Comparison of ENCODE assay signal across 9 cellular contexts in genomic region chr7:134701272-134701671, GRCh38. TPM values are rescaled to one million over a fixed set of nuclear protein-coding genes. Genes with fewer than 3 reads are reported as not detected.
A peak's percentile ranks its signal among the peaks of the same experiment; 100 is the strongest.
DNase-seq lines count a peak whose midpoint lies in the region; ATAC-seq and TF ChIP-seq lines count a peak whose summit lies in the region.
"Had no signal": no experiment of that assay in that cellular context is flagged by ENCODE, and none has a peak within 500 bp of the region (broad histone marks: within the 10 kb centered on the region; RNA-seq: fewer than 3 reads in every experiment).

No MANE protein-coding gene starts in this region.

- TF ChIP-seq POLR2A in vagina (IDR thresholded peaks at IDR 0.05) (no peak), Peyer's patch (IDR thresholded peaks at IDR 0.05) (no peak)

- peak overlapping the region; percentile 87 for H3K27ac ChIP-seq in vagina
- H3K27ac ChIP-seq in Peyer's patch: no peak overlapping the region
- H3K27ac ChIP-seq: thyroid gland had no signal

- H3K4me3 ChIP-seq in fibroblast of mammary gland (ENCODE audit: control insufficient read depth, low read depth, low read length) (no peak overlapping the region), vagina (no peak overlapping the region), Peyer's patch (no peak overlapping the region)
- H3K4me3 ChIP-seq: thyroid gland had no signal

- intact Hi-C loops in vagina (cut with DNase I): no loop called here

- no peaks in the 10 kb centered on the region for H3K9me3 ChIP-seq in vagina
- H3K9me3 ChIP-seq in Peyer's patch: no peaks in the 10 kb centered on the region
- H3K9me3 ChIP-seq: thyroid gland had no signal

- ATAC-seq in GM19397 (IDR thresholded peaks at IDR 0.05; ENCODE audit: unreplicated experiment): no peak

- H3K36me3 ChIP-seq in vagina (no peaks in the 10 kb centered on the region), Peyer's patch (no peaks in the 10 kb centered on the region)
- H3K36me3 ChIP-seq: thyroid gland had no signal

- TF ChIP-seq CTCF in fibroblast of mammary gland (conservative IDR thresholded peaks at IDR 0.05; ENCODE audit: control insufficient read depth, insufficient read depth, low read depth, low read length): peak; percentile 55
- no peak for TF ChIP-seq CTCF in vagina (IDR thresholded peaks at IDR 0.05)
- peak in 3 of 6 experiments; percentile 16 to 23 (median 23) for TF ChIP-seq CTCF in Peyer's patch (IDR thresholded peaks at IDR 0.05)

- H3K4me1 ChIP-seq in vagina (peaks cover 32% of the 10 kb centered on the region), Peyer's patch (no peaks in the 10 kb centered on the region)

- DNase-seq in stimulated activated naive CD4-positive, alpha-beta T cell (lab: John Stamatoyannopoulos, UW): peak in 4 of 6 experiments; percentile 11 to 23 (median 18)
- no peak for DNase-seq in stimulated activated naive CD4-positive, alpha-beta T cell treated with Interleukin-2 at 50 U/mL for 16 hours (lab: John Stamatoyannopoulos, UW)
- DNase-seq in OCI-M1 (lab: John Stamatoyannopoulos, UW): peak; percentile 40
- peak; percentile 63 for DNase-seq in fibroblast of mammary gland (ENCODE audit: low read depth)
- DNase-seq in vagina (ENCODE audit: extremely low spot score in 2 of 2): no peak
- no peak for DNase-seq in Peyer's patch
- no peak for DNase-seq in stimulated activated CD4-positive, alpha-beta T cell treated with anti-CD3 and anti-CD28 coated beads, Interleukin-2, amount 100 ng/mL, for 24 hours
- DNase-seq: thyroid gland had no signal

- no peaks in the 10 kb centered on the region for H3K27me3 ChIP-seq in vagina
- no peaks in the 10 kb centered on the region for H3K27me3 ChIP-seq in Peyer's patch
- H3K27me3 ChIP-seq: thyroid gland had no signal

RNA-seq across cellular contexts. Expression of gene BPGM, which starts 54.6 kb away (rescaled TPM):
- total RNA-seq in vagina: 9.1 TPM
- total RNA-seq in Peyer's patch: 1 to 10 TPM; 5.3 to 9.2 (median 6.6) TPM

Comparison
In these comparisons a context has a peak if more than half of its experiments do, and no peak if none do; other contexts are left out.
1. DNase-seq: peak in stimulated activated naive CD4-positive, alpha-beta T cell (4 of 6), OCI-M1 (single experiment) and fibroblast of mammary gland (single experiment); none in stimulated activated naive CD4-positive, alpha-beta T cell treated with Interleukin-2 at 50 U/mL for 16 hours (single experiment), vagina (0 of 2), Peyer's patch (0 of 3) and stimulated activated CD4-positive, alpha-beta T cell treated with anti-CD3 and anti-CD28 coated beads, Interleukin-2, amount 100 ng/mL, for 24 hours (0 of 2).